Comparison of ENCODE assay signal across 17 cellular contexts in the genomic region with DNA sequence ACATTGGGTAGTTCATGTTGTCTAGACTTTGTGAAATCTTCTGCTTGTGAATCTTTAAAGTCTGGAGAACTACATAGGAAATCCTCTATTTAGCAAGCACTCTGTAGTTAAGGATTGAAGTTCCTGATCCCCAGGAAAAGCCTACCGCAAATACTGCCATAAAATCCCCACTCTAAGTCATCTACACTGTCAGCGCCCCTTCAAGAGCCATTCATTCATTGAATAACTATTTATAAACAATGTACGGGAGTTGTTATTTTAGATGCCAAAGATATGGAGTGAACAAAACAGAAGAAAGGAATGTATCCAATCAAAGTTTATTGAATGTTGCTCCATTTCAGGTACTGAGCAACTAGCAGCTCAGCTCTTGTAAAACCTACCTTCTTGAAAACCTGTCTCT.
"Had no signal": no experiment of that assay in that cellular context is flagged by ENCODE, and none has a peak within 500 bp of the region (broad histone marks: within the 10 kb centered on the region; RNA-seq: fewer than 3 reads in every experiment).

No MANE protein-coding gene starts in this region.

- DNase-seq: activated CD4-positive, alpha-beta T cell treated with anti-CD3 and anti-CD28 coated beads for 36 hours; activated CD8-positive, alpha-beta memory T cell treated with anti-CD3 and anti-CD28 coated beads, Interleukin-2, amount 50 U/mL, for 48 hours; activated CD8-positive, alpha-beta T cell treated with anti-CD3 and anti-CD28 coated beads for 36 hours; activated naive CD4-positive, alpha-beta T cell; activated naive CD8-positive, alpha-beta T cell treated with anti-CD3 and anti-CD28 coated beads, Interleukin-2, amount 50 U/mL, for 24 hours; colonic mucosa; effector CD8-positive, alpha-beta T cell; hippocampal formation; midbrain; posterior cingulate gyrus; small intestine had no signal

- H3K27ac Mint-ChIP-seq: activated CD4-positive, alpha-beta T cell treated with anti-CD3 and anti-CD28 coated beads for 36 hours; activated CD8-positive, alpha-beta T cell treated with anti-CD3 and anti-CD28 coated beads for 36 hours; activated naive CD8-positive, alpha-beta T cell treated with anti-CD3 and anti-CD28 coated beads, Interleukin-2, amount 50 U/mL, for 24 hours; stimulated activated effector memory CD8-positive, alpha-beta T cell treated with anti-CD3 and anti-CD28 coated beads, Interleukin-12 subunit alpha, Interleukin-12 subunit beta, amount 100 ng/mL, for 72 hours had no signal

- H3K27ac ChIP-seq: colonic mucosa, gastroesophageal sphincter, right atrium auricular region, tibial nerve, vagina, VCaP had no signal

- H3K36me3 ChIP-seq: colonic mucosa, gastroesophageal sphincter, right atrium auricular region, tibial nerve, vagina had no signal

- H3K4me1 ChIP-seq: colonic mucosa, gastroesophageal sphincter, right atrium auricular region, tibial nerve, vagina had no signal

- H3K36me3 Mint-ChIP-seq: stimulated activated effector memory CD8-positive, alpha-beta T cell treated with anti-CD3 and anti-CD28 coated beads, Interleukin-12 subunit alpha, Interleukin-12 subunit beta, amount 100 ng/mL, for 72 hours had no signal

- FAIRE-seq: small intestine had no signal

- ATAC-seq: activated CD4-positive, alpha-beta T cell treated with anti-CD3 and anti-CD28 coated beads for 36 hours; activated CD8-positive, alpha-beta T cell treated with anti-CD3 and anti-CD28 coated beads for 36 hours; activated naive CD8-positive, alpha-beta T cell treated with anti-CD3 and anti-CD28 coated beads, Interleukin-2, amount 50 U/mL, for 24 hours; gastroesophageal sphincter; stimulated activated effector memory CD8-positive, alpha-beta T cell treated with anti-CD3 and anti-CD28 coated beads, Interleukin-12 subunit alpha, Interleukin-12 subunit beta, amount 100 ng/mL, for 72 hours had no signal

- H3K9me3 ChIP-seq: colonic mucosa, gastroesophageal sphincter, right atrium auricular region, tibial nerve, vagina had no signal

- H3K27me3 Mint-ChIP-seq: activated CD4-positive, alpha-beta T cell treated with anti-CD3 and anti-CD28 coated beads for 36 hours; activated CD8-positive, alpha-beta T cell treated with anti-CD3 and anti-CD28 coated beads for 36 hours; activated naive CD8-positive, alpha-beta T cell treated with anti-CD3 and anti-CD28 coated beads, Interleukin-2, amount 50 U/mL, for 24 hours had no signal

- H3K27me3 ChIP-seq: colonic mucosa, gastroesophageal sphincter, right atrium auricular region, tibial nerve, vagina had no signal

- H3K9me3 Mint-ChIP-seq: activated CD8-positive, alpha-beta T cell treated with anti-CD3 and anti-CD28 coated beads for 36 hours; activated naive CD8-positive, alpha-beta T cell treated with anti-CD3 and anti-CD28 coated beads, Interleukin-2, amount 50 U/mL, for 24 hours; stimulated activated effector memory CD8-positive, alpha-beta T cell treated with anti-CD3 and anti-CD28 coated beads, Interleukin-12 subunit alpha, Interleukin-12 subunit beta, amount 100 ng/mL, for 72 hours had no signal

- H3K4me3 ChIP-seq: colonic mucosa, gastroesophageal sphincter, right atrium auricular region, tibial nerve, vagina had no signal

- H3K4me1 Mint-ChIP-seq: activated CD4-positive, alpha-beta T cell treated with anti-CD3 and anti-CD28 coated beads for 36 hours; activated naive CD8-positive, alpha-beta T cell treated with anti-CD3 and anti-CD28 coated beads, Interleukin-2, amount 50 U/mL, for 24 hours; stimulated activated effector memory CD8-positive, alpha-beta T cell treated with anti-CD3 and anti-CD28 coated beads, Interleukin-12 subunit alpha, Interleukin-12 subunit beta, amount 100 ng/mL, for 72 hours had no signal

- H3K4me3 Mint-ChIP-seq: activated CD4-positive, alpha-beta T cell treated with anti-CD3 and anti-CD28 coated beads for 36 hours; activated CD8-positive, alpha-beta T cell treated with anti-CD3 and anti-CD28 coated beads for 36 hours; activated naive CD8-positive, alpha-beta T cell treated with anti-CD3 and anti-CD28 coated beads, Interleukin-2, amount 50 U/mL, for 24 hours; stimulated activated effector memory CD8-positive, alpha-beta T cell treated with anti-CD3 and anti-CD28 coated beads, Interleukin-12 subunit alpha, Interleukin-12 subunit beta, amount 100 ng/mL, for 72 hours had no signal
